8 cellular contexts compared by ENCODE assay signal in the genomic region with DNA sequence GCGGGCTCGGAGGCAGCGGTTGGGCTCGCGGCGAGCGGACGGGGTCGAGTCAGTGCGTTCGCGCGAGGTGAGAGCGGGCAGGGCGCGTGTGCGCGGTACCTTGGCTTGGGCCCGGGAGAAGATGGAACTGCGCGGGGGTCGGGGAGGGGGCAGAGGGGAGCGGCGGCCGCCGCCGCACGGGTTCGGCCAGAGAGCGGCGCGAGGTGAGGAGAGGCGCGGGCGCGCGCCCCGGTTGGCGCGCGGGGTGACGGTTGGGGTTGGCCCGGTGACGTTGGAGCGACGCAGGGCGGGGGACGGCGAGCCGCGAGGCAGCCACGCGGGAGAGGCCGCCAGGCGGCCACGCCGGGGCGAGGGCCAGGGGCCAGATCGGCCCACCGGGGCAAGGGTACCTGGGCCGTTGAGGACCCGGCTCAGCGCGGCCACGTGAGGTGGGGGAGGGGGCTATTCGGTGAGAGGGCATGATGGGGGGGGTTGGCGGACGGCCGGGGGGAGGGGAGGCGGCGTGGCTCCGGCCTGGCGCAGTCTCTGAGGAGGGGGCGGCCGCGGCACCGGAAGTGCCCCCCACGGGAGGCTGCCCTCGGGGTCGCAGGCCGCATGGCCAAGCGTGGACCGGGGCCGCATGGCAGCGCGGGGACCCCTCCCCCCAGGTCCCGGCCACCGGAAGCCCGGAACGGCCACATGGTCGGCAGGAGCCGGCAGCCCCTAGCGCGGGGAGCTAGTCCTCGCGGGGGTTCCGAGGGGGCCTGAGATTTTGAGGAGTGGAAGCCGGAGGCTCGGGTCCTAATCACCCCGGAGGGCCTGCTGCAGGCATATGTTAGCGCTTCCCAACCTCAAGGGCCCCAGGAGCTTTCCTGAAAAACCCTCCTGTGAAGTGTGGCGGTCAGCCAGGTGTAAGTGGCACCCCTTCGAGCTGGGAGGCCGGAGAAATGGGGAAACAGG. TPM values are rescaled to one million over a fixed set of nuclear protein-coding genes. Genes with fewer than 3 reads are reported as not detected.
A peak's percentile ranks its signal among the peaks of the same experiment; 100 is the strongest.
DNase-seq lines count a peak whose midpoint lies in the region; ATAC-seq, FAIRE-seq and TF ChIP-seq lines count a peak whose summit lies in the region.

No MANE protein-coding gene starts in this region.

- no peaks in the 10 kb centered on the region for H3K27me3 Mint-ChIP-seq in CD4-positive, alpha-beta T cell

- H3K4me1 Mint-ChIP-seq in CD4-positive, alpha-beta T cell (ENCODE audit: low read depth) = peaks cover 51% of the 10 kb centered on the region

- H3K36me3 ChIP-seq in bronchial epithelial cell (ENCODE audit: control insufficient read depth, insufficient read depth, low read length) (peaks cover 18% of the 10 kb centered on the region), kidney (ENCODE audit: control insufficient read depth in 1 of 2, insufficient read depth in 2 of 2, low read length in 2 of 2) (peaks cover 27 to 30% of the 10 kb centered on the region in 2 donors)

- peak overlapping the region; percentile 98 for H3K27ac Mint-ChIP-seq in CD4-positive, alpha-beta T cell

- H3K9me3 ChIP-seq in CD4-positive, alpha-beta T cell (ENCODE audit: control insufficient read depth, low read length) = no peaks in the 10 kb centered on the region
- no peaks in the 10 kb centered on the region for H3K9me3 ChIP-seq in kidney (ENCODE audit: control insufficient read depth in 1 of 2, low read length in 2 of 2)

- H3K27me3 ChIP-seq in CD4-positive, alpha-beta T cell (ENCODE audit: control insufficient read depth, insufficient read depth, low read length) = no peaks in the 10 kb centered on the region
- no peaks in the 10 kb centered on the region for H3K27me3 ChIP-seq in bronchial epithelial cell (ENCODE audit: control insufficient read depth, insufficient read depth, low read length)

- TF ChIP-seq CTCF in CD4-positive, alpha-beta T cell (IDR thresholded peaks at IDR 0.05) = no peak
- TF ChIP-seq CTCF in bronchial epithelial cell (IDR thresholded peaks at IDR 0.05; ENCODE audit: insufficient read depth, low read length, severe bottlenecking) (no peak), kidney (IDR thresholded peaks at IDR 0.05; ENCODE audit: borderline replicate concordance, extremely low read depth, insufficient read depth) (no peak)

- no peak for ATAC-seq in CD4-positive, alpha-beta T cell (ENCODE audit: poor library complexity)
- ATAC-seq in HG02885 (IDR thresholded peaks at IDR 0.05; ENCODE audit: poor library complexity, unreplicated experiment) (peak; percentile 9), GM18520 (IDR thresholded peaks at IDR 0.05; ENCODE audit: unreplicated experiment) (no peak)

- H3K27ac ChIP-seq in CD4-positive, alpha-beta T cell (ENCODE audit: low read depth, low read length) = peak overlapping the region; percentile 99
- H3K27ac ChIP-seq in kidney (ENCODE audit: low read depth in 2 of 2, low read length in 2 of 2) = peak overlapping the region; percentile 96 to 98

- H3K9me3 Mint-ChIP-seq in CD4-positive, alpha-beta T cell = no peaks in the 10 kb centered on the region

- FAIRE-seq in bronchial epithelial cell (lab: Jason Lieb, UNC) (no peak), kidney (lab: Jason Lieb, UNC) (no peak)

- POLR2A ChIA-PET in CD4-positive, alpha-beta T cell (lab: Charles Lee) = interaction anchor here (0.8 to 4.1 kb wide), 8 partner anchors 11 to 176 kb away, joined by 3 to 52 read pairs (median 6); partner anchors contain the start of genes ACAP1, GABARAP, NEURL4 and POLR2A

- CTCF ChIA-PET in CD4-positive, alpha-beta T cell (lab: Charles Lee) = interaction anchor here (1.2 to 1.5 kb wide), 2 partner anchors 11 to 22 kb away, joined by 4 read pairs; partner anchors contain the start of gene NEURL4

- intact Hi-C loops in CD4-positive, alpha-beta T cell (cut with DNase I, micrococcal nuclease) = loop anchor here (1.0 to 5.0 kb wide), 6 partner anchors 56 to 265 kb away; partner anchors contain the start of genes ELP5 (in 2 of the 2), CTDNEP1 (in 1 of the 2), FGF11 (in 1 of the 2) and POLR2A (in 1 of the 2)
- intact Hi-C loops in kidney (cut with DNase I) = no loop called here

- H3K4me3 ChIP-seq in bronchial epithelial cell (ENCODE audit: low read depth, low read length) = peak overlapping the region; percentile 82
- H3K4me3 ChIP-seq in kidney (ENCODE audit: low read length in 2 of 2) = peak overlapping the region; percentile 91 to 95

- peak; percentile 31 to 62 (median 50) for DNase-seq in CD4-positive, alpha-beta T cell
- peak; percentile 43 for DNase-seq in T-helper 22 cell (ENCODE audit: low read depth)
- DNase-seq in bronchial epithelial cell (ENCODE audit: low read depth) = no peak
- DNase-seq in kidney = peak; percentile 92
- DNase-seq in stimulated activated CD4-positive, alpha-beta T cell treated with anti-CD3 and anti-CD28 coated beads, Interleukin-15, amount 100 ng/mL, for 24 hours = peak; percentile 60
- DNase-seq in H4 (ENCODE audit: low spot score) = no peak

- H3K4me1 ChIP-seq in kidney (ENCODE audit: control insufficient read depth in 1 of 2, insufficient read depth in 1 of 2, low read depth in 1 of 2, low read length in 2 of 2) = peaks cover 0 to 13% of the 10 kb centered on the region in 2 donors

- peak overlapping the region; percentile 92 to 94 for H3K9ac ChIP-seq in kidney (ENCODE audit: low read length in 2 of 2)

- peaks cover 56% of the 10 kb centered on the region for H3K36me3 Mint-ChIP-seq in CD4-positive, alpha-beta T cell (ENCODE audit: low read depth)

- peak overlapping the region; percentile 92 for H3K4me3 Mint-ChIP-seq in CD4-positive, alpha-beta T cell

RNA-seq across cellular contexts. Expression of gene EIF5A, which starts 0.5 kb away (rescaled TPM):
- total RNA-seq in CD4-positive, alpha-beta T cell = 100 to 1,000 TPM; 471 to 480 TPM
- total RNA-seq in bronchial epithelial cell (653 and 709 TPM in 2 replicates), kidney (306 TPM)
- polyA plus RNA-seq in kidney (ENCODE audit: insufficient read depth, low read depth, low replicate concordance) = 434 TPM
- 460 and 526 TPM in 2 replicates for total RNA-seq in H4 (2014; rRNA removed; shearing (Covaris generic))

RNA-seq across cellular contexts. Expression of gene GPS2, which starts 7.2 kb away (rescaled TPM):
- total RNA-seq in CD4-positive, alpha-beta T cell = 100 to 1,000 TPM; 122 to 140 TPM
- total RNA-seq in bronchial epithelial cell = 22.4 and 35.7 TPM in 2 replicates
- 67.0 TPM for total RNA-seq in kidney
- 101 TPM for polyA plus RNA-seq in kidney (ENCODE audit: insufficient read depth, low read depth, low replicate concordance)
- total RNA-seq in H4 (2014; rRNA removed; shearing (Covaris generic)) = 55.9 and 65.1 TPM in 2 replicates

RNA-seq across cellular contexts. Expression of gene YBX2, which starts 13.5 kb away (rescaled TPM):
- under 1 TPM in 1 of 2 experiments, not detected in 1; 0.56 TPM for total RNA-seq in CD4-positive, alpha-beta T cell
- total RNA-seq in bronchial epithelial cell (0.26 and 1.0 TPM in 2 replicates), kidney (1.3 TPM)
- 3.3 TPM for polyA plus RNA-seq in kidney (ENCODE audit: insufficient read depth, low read depth, low replicate concordance)
- total RNA-seq in H4 (2014; rRNA removed; shearing (Covaris generic)) = not detected in 2 replicates

RNA-seq across cellular contexts. Expression of gene NEURL4, which starts 21.2 kb away (rescaled TPM):
- 10 to 100 TPM; 29.0 to 30.8 TPM for total RNA-seq in CD4-positive, alpha-beta T cell
- total RNA-seq in bronchial epithelial cell = 14.7 and 17.7 TPM in 2 replicates
- 44.7 TPM for total RNA-seq in kidney
- polyA plus RNA-seq in kidney (ENCODE audit: insufficient read depth, low read depth, low replicate concordance) = 21.2 TPM
- total RNA-seq in H4 (2014; rRNA removed; shearing (Covaris generic)) = 3.4 and 3.5 TPM in 2 replicates

RNA-seq across cellular contexts. Expression of gene SLC2A4, which starts 26.4 kb away (rescaled TPM):
- not detected for total RNA-seq in CD4-positive, alpha-beta T cell
- total RNA-seq in bronchial epithelial cell = under 0.01 and 0.13 TPM in 2 replicates
- 4.2 TPM for total RNA-seq in kidney
- polyA plus RNA-seq in kidney (ENCODE audit: insufficient read depth, low read depth, low replicate concordance) = 2.8 TPM
- total RNA-seq in H4 (2014; rRNA removed; shearing (Covaris generic)) = 0.17 and 0.23 TPM in 2 replicates

Comparison
In these comparisons a context has a peak if more than half of its experiments do, and no peak if none do; other contexts are left out.
1. DNase-seq: peak in CD4-positive, alpha-beta T cell (10 of 10), T-helper 22 cell (single experiment), kidney (single experiment) and stimulated activated CD4-positive, alpha-beta T cell treated with anti-CD3 and anti-CD28 coated beads, Interleukin-15, amount 100 ng/mL, for 24 hours (single experiment); none in bronchial epithelial cell (single experiment) and H4 (single experiment).